Comparison of ENCODE assay signal across 17 cellular contexts in genomic region chr2:14804912-14805311, GRCh38.
A peak's percentile ranks its signal among the peaks of the same experiment; 100 is the strongest.
DNase-seq lines count a peak whose midpoint lies in the region; ATAC-seq and TF ChIP-seq lines count a peak whose summit lies in the region.
"Had no signal": no experiment of that assay in that cellular context is flagged by ENCODE, and none has a peak within 500 bp of the region (broad histone marks: within the 10 kb centered on the region; RNA-seq: fewer than 3 reads in every experiment).

No MANE protein-coding gene starts in this region.

- DNase-seq in NCI-H345 (lab: John Stamatoyannopoulos, UW) = peak; percentile 29
- no peak for DNase-seq in NCI-H345 treated with DMSO at 0.1 percent for 48 hours (lab: John Stamatoyannopoulos, UW; ENCODE audit: unreplicated experiment)
- DNase-seq in LHCN-M2 (ENCODE audit: low read depth) = peak; percentile 42
- DNase-seq in SHP77 (lab: John Stamatoyannopoulos, UW) = peak; percentile 64 to 71
- no peak for DNase-seq in activated naive CD4-positive, alpha-beta T cell treated with anti-CD3 and anti-CD28 coated beads, Interleukin-2, amount 10 ng/mL, durations not matched to agents 7 days and 5 days
- DNase-seq in Right ventricle myocardium superior = no peak
- no peak for DNase-seq in foreskin fibroblast
- DNase-seq: DMS79 treated with DMSO at 0.1 percent for 48 hours, Karpas-422, NCI-H187, NCI-H2171, NCI-H446, NCI-H774, OCI-M1 had no signal

- H3K9me3 Mint-ChIP-seq in activated naive CD4-positive, alpha-beta T cell treated with anti-CD3 and anti-CD28 coated beads, Interleukin-2, amount 10 ng/mL, durations not matched to agents 7 days and 5 days = peaks cover 6% of the 10 kb centered on the region

- intact Hi-C loops in Right ventricle myocardium superior (cut with DNase I) = no loop called here

- no peaks in the 10 kb centered on the region for H3K36me3 Mint-ChIP-seq in activated naive CD4-positive, alpha-beta T cell treated with anti-CD3 and anti-CD28 coated beads, Interleukin-2, amount 10 ng/mL, durations not matched to agents 7 days and 5 days
- H3K36me3 Mint-ChIP-seq: IgD-negative memory B cell had no signal

- ATAC-seq in Right ventricle myocardium superior (ENCODE audit: poor library complexity) = no peak

- no peaks in the 10 kb centered on the region for H3K4me1 Mint-ChIP-seq in activated naive CD4-positive, alpha-beta T cell treated with anti-CD3 and anti-CD28 coated beads, Interleukin-2, amount 10 ng/mL, durations not matched to agents 7 days and 5 days
- H3K4me1 Mint-ChIP-seq: IgD-negative memory B cell had no signal

- CTCF ChIA-PET in activated naive CD4-positive, alpha-beta T cell treated with anti-CD3 and anti-CD28 coated beads, Interleukin-2, amount 10 ng/mL, durations not matched to agents 7 days and 5 days (lab: Charles Lee) = no interaction called here

- H3K9me2 ChIP-seq in neural cell (ENCODE audit: insufficient read depth, low read length) = no peaks in the 10 kb centered on the region

- H3K9me3 ChIP-seq in neural cell (ENCODE audit: low read length) = no peaks in the 10 kb centered on the region

- H3K9ac ChIP-seq in neural cell (ENCODE audit: low read length) = peak overlapping the region; percentile 4

- no peak overlapping the region for H3K4me3 Mint-ChIP-seq in activated naive CD4-positive, alpha-beta T cell treated with anti-CD3 and anti-CD28 coated beads, Interleukin-2, amount 10 ng/mL, durations not matched to agents 7 days and 5 days
- H3K4me3 Mint-ChIP-seq: IgD-negative memory B cell had no signal

- H3K4me3 ChIP-seq in neural cell (ENCODE audit: low read length) (no peak overlapping the region), foreskin fibroblast (ENCODE audit: low read depth in 1 of 2, low read length in 2 of 2) (no peak overlapping the region)

- no peaks in the 10 kb centered on the region for H3K79me2 ChIP-seq in neural cell (replicated peaks; ENCODE audit: insufficient read depth, low read length)

- no peak for TF ChIP-seq EP300 in neural cell (conservative IDR thresholded peaks at IDR 0.05; ENCODE audit: poor library complexity, severe bottlenecking)

- no peaks in the 10 kb centered on the region for H3K27me3 Mint-ChIP-seq in activated naive CD4-positive, alpha-beta T cell treated with anti-CD3 and anti-CD28 coated beads, Interleukin-2, amount 10 ng/mL, durations not matched to agents 7 days and 5 days

- H3K36me3 ChIP-seq in neural cell (ENCODE audit: insufficient read depth, low read length) = no peaks in the 10 kb centered on the region

- no peak overlapping the region for H2AFZ ChIP-seq in neural cell (ENCODE audit: low read depth, low read length)

- no peak overlapping the region for H3K27ac Mint-ChIP-seq in activated naive CD4-positive, alpha-beta T cell treated with anti-CD3 and anti-CD28 coated beads, Interleukin-2, amount 10 ng/mL, durations not matched to agents 7 days and 5 days

- H4K20me1 ChIP-seq in neural cell (ENCODE audit: insufficient read depth) = no peaks in the 10 kb centered on the region

- peak overlapping the region; percentile 28 for H3K27ac ChIP-seq in neural cell (ENCODE audit: low read length)
- H3K27ac ChIP-seq: C4-2B had no signal

- TF ChIP-seq CTCF in neural cell (IDR thresholded peaks at IDR 0.05; ENCODE audit: poor library complexity, severe bottlenecking) = no peak
- no peak for TF ChIP-seq CTCF in foreskin fibroblast (IDR thresholded peaks at IDR 0.05; ENCODE audit: low read depth, low read length)

- H3F3A ChIP-seq in neural cell (ENCODE audit: insufficient read depth, low read length, poor library complexity, severe bottlenecking) = no peaks in the 10 kb centered on the region

- TF ChIP-seq RAD21 in neural cell (conservative IDR thresholded peaks at IDR 0.05) = no peak

- H3K4me2 ChIP-seq in neural cell (ENCODE audit: low read length) = no peak overlapping the region

- H3K27me3 ChIP-seq in neural cell (ENCODE audit: insufficient read depth, low read depth, low read length) = no peaks in the 10 kb centered on the region

TF ChIP-seq in neural cell, 6 proteins besides CTCF, POLR2A, EP300 and RAD21:
- TF ChIP-seq TAF1 (IDR thresholded peaks at IDR 0.05; ENCODE audit: low read depth) = no peak
- TF ChIP-seq POLR2AphosphoS5 (IDR thresholded peaks at IDR 0.05) = no peak
- no peak for TF ChIP-seq MXI1 (conservative IDR thresholded peaks at IDR 0.05; ENCODE audit: poor library complexity, severe bottlenecking)
- TF ChIP-seq EZH2 (IDR thresholded peaks at IDR 0.05; ENCODE audit: borderline replicate concordance, insufficient read depth, low read length, poor library complexity, severe bottlenecking) = no peak
- TF ChIP-seq, protein P1, sequence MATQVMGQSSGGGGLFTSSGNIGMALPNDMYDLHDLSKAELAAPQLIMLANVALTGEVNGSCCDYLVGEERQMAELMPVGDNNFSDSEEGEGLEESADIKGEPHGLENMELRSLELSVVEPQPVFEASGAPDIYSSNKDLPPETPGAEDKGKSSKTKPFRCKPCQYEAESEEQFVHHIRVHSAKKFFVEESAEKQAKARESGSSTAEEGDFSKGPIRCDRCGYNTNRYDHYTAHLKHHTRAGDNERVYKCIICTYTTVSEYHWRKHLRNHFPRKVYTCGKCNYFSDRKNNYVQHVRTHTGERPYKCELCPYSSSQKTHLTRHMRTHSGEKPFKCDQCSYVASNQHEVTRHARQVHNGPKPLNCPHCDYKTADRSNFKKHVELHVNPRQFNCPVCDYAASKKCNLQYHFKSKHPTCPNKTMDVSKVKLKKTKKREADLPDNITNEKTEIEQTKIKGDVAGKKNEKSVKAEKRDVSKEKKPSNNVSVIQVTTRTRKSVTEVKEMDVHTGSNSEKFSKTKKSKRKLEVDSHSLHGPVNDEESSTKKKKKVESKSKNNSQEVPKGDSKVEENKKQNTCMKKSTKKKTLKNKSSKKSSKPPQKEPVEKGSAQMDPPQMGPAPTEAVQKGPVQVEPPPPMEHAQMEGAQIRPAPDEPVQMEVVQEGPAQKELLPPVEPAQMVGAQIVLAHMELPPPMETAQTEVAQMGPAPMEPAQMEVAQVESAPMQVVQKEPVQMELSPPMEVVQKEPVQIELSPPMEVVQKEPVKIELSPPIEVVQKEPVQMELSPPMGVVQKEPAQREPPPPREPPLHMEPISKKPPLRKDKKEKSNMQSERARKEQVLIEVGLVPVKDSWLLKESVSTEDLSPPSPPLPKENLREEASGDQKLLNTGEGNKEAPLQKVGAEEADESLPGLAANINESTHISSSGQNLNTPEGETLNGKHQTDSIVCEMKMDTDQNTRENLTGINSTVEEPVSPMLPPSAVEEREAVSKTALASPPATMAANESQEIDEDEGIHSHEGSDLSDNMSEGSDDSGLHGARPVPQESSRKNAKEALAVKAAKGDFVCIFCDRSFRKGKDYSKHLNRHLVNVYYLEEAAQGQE (IDR thresholded peaks at IDR 0.05; ENCODE audit: borderline replicate concordance) = no peak
- TF ChIP-seq SMC3 (conservative IDR thresholded peaks at IDR 0.05; ENCODE audit: poor library complexity) = no peak

Comparison
In these comparisons a context has a peak if more than half of its experiments do, and no peak if none do; other contexts are left out.
1. DNase-seq: peak in NCI-H345 (single experiment), LHCN-M2 (single experiment) and SHP77 (2 of 2); none in NCI-H345 treated with DMSO at 0.1 percent for 48 hours (single experiment), activated naive CD4-positive, alpha-beta T cell treated with anti-CD3 and anti-CD28 coated beads, Interleukin-2, amount 10 ng/mL, durations not matched to agents 7 days and 5 days (single experiment), Right ventricle myocardium superior (single experiment) and foreskin fibroblast (0 of 2).